ENCODE assay signal across 11 cellular contexts in genomic region chr6:11025911-11026635, GRCh38. TPM values are rescaled to one million over a fixed set of nuclear protein-coding genes. Genes with fewer than 3 reads are reported as not detected.
DNase-seq lines count a peak whose midpoint lies in the region; ATAC-seq and TF ChIP-seq lines count a peak whose summit lies in the region.
"Had no signal": no experiment of that assay in that cellular context is flagged by ENCODE, and none has a peak within 500 bp of the region (broad histone marks: within the 10 kb centered on the region; RNA-seq: fewer than 3 reads in every experiment).

No MANE protein-coding gene starts in this region.

- no peaks in the 10 kb centered on the region for H3K36me3 ChIP-seq in BE2C
- H3K36me3 ChIP-seq: neutrophil had no signal

- H3K4me3 Mint-ChIP-seq in activated B cell treated with CpG ODN at 0.5 μM for 24 hours (peak overlapping the region; percentile 64), nephron progenitor cell (no peak overlapping the region)
- H3K4me3 Mint-ChIP-seq in naive thymus-derived CD8-positive, alpha-beta T cell: no peak overlapping the region
- H3K4me3 Mint-ChIP-seq: activated naive CD8-positive, alpha-beta T cell had no signal

- H3K9me3 Mint-ChIP-seq in activated B cell treated with CpG ODN at 0.5 μM for 24 hours (no peaks in the 10 kb centered on the region), nephron progenitor cell (no peaks in the 10 kb centered on the region)
- no peaks in the 10 kb centered on the region for H3K9me3 Mint-ChIP-seq in naive thymus-derived CD8-positive, alpha-beta T cell

- POLR2A ChIA-PET in activated B cell treated with CpG ODN at 0.5 μM for 24 hours (lab: Charles Lee): no interaction called here
- POLR2A ChIA-PET in naive thymus-derived CD8-positive, alpha-beta T cell (lab: Charles Lee): no interaction called here

- no peaks in the 10 kb centered on the region for H3K4me1 ChIP-seq in BE2C

- DNase-seq in GDM1 (lab: John Stamatoyannopoulos, UW): peak; percentile 4
- DNase-seq in activated B cell treated with CpG ODN at 0.5 μM for 24 hours: no peak
- no peak for DNase-seq in nephron progenitor cell
- no peak for DNase-seq in ureter (ENCODE audit: low spot score)
- no peak for DNase-seq in BE2C
- DNase-seq in naive thymus-derived CD8-positive, alpha-beta T cell: no peak

- ATAC-seq in GM21360 (IDR thresholded peaks at IDR 0.05; ENCODE audit: unreplicated experiment) (peak; percentile 89), HG03159 (IDR thresholded peaks at IDR 0.05; ENCODE audit: unreplicated experiment) (peak; percentile 87), activated B cell treated with CpG ODN at 0.5 μM for 24 hours (ENCODE audit: low read depth) (peak; percentile 72)
- ATAC-seq in naive thymus-derived CD8-positive, alpha-beta T cell: no peak

- H3K4me1 Mint-ChIP-seq in activated B cell treated with CpG ODN at 0.5 μM for 24 hours (peaks cover 9% of the 10 kb centered on the region), nephron progenitor cell (peaks cover 33% of the 10 kb centered on the region)
- H3K4me1 Mint-ChIP-seq in naive thymus-derived CD8-positive, alpha-beta T cell: no peaks in the 10 kb centered on the region

- H3K27ac Mint-ChIP-seq in activated B cell treated with CpG ODN at 0.5 μM for 24 hours (no peak overlapping the region), nephron progenitor cell (no peak overlapping the region)
- H3K27ac Mint-ChIP-seq in naive thymus-derived CD8-positive, alpha-beta T cell: no peak overlapping the region
- H3K27ac Mint-ChIP-seq: activated naive CD8-positive, alpha-beta T cell had no signal

- H3K27me3 ChIP-seq in BE2C: peaks cover 28% of the 10 kb centered on the region
- H3K27me3 ChIP-seq: BLaER1 treated with 17β-estradiol and CSF1 and Interleukin-3, amounts not matched to agents 10 nM and 100 nM had no signal

- no peak for TF ChIP-seq CTCF in activated B cell treated with CpG ODN at 0.5 μM for 24 hours (IDR thresholded peaks at IDR 0.05)
- no peak for TF ChIP-seq CTCF in nephron progenitor cell (IDR thresholded peaks at IDR 0.05)
- no peak for TF ChIP-seq CTCF in BE2C (IDR thresholded peaks at IDR 0.05; ENCODE audit: low read depth, low read length)

- CTCF ChIA-PET in activated B cell treated with CpG ODN at 0.5 μM for 24 hours (lab: Charles Lee): interaction anchor here (1.5 kb wide), 1 partner anchor 15 kb away, joined by 3 read pairs; no protein-coding TSS in a partner anchor

- H3K27me3 Mint-ChIP-seq in activated B cell treated with CpG ODN at 0.5 μM for 24 hours (peaks cover 36% of the 10 kb centered on the region), nephron progenitor cell (ENCODE audit: low read depth, poor library complexity) (peaks cover 8% of the 10 kb centered on the region)
- peaks cover 17 to 46% (median 25%) of the 10 kb centered on the region in 5 donors for H3K27me3 Mint-ChIP-seq in naive thymus-derived CD8-positive, alpha-beta T cell

- H3K4me3 ChIP-seq in BE2C (ENCODE audit: low read depth, low read length): no peak overlapping the region
- H3K4me3 ChIP-seq: BLaER1 treated with 17β-estradiol and CSF1 and Interleukin-3, amounts not matched to agents 10 nM and 100 nM had no signal

- no peaks in the 10 kb centered on the region for H3K9me3 ChIP-seq in BE2C
- H3K9me3 ChIP-seq: BLaER1 treated with 17β-estradiol and CSF1 and Interleukin-3, amounts not matched to agents 10 nM and 100 nM; neutrophil had no signal

- H3K36me3 Mint-ChIP-seq in activated B cell treated with CpG ODN at 0.5 μM for 24 hours (ENCODE audit: low read depth): no peaks in the 10 kb centered on the region
- no peaks in the 10 kb centered on the region for H3K36me3 Mint-ChIP-seq in nephron progenitor cell (ENCODE audit: low read depth)
- no peaks in the 10 kb centered on the region for H3K36me3 Mint-ChIP-seq in naive thymus-derived CD8-positive, alpha-beta T cell
- H3K36me3 Mint-ChIP-seq: activated naive CD8-positive, alpha-beta T cell had no signal

- intact Hi-C loops in activated B cell treated with CpG ODN at 0.5 μM for 24 hours (cut with micrococcal nuclease): no loop called here

RNA-seq across cellular contexts. Expression of gene ELOVL2, which starts 18.0 kb away (rescaled TPM):
- total RNA-seq in activated B cell treated with CpG ODN at 0.5 μM for 24 hours (not detected in 2 replicates), ureter (0.31 TPM)
- polyA plus RNA-seq in BE2C (2012; ENCODE audit: insufficient read depth, insufficient read length, low read depth): 0.11 TPM
- total RNA-seq in naive thymus-derived CD8-positive, alpha-beta T cell: not detected
- polyA plus RNA-seq in naive thymus-derived CD8-positive, alpha-beta T cell: not detected

Comparison
In these comparisons a context has a peak if more than half of its experiments do, and no peak if none do; other contexts are left out.
1. ATAC-seq: peak in GM21360 (single experiment), HG03159 (single experiment) and activated B cell treated with CpG ODN at 0.5 μM for 24 hours (single experiment); none in naive thymus-derived CD8-positive, alpha-beta T cell (0 of 2).